ENCODE assay signal across 14 cellular contexts in genomic region chr6:91167846-91168245, GRCh38.
DNase-seq lines count a peak whose midpoint lies in the region; ATAC-seq and TF ChIP-seq lines count a peak whose summit lies in the region.
"Had no signal": no experiment of that assay in that cellular context is flagged by ENCODE, and none has a peak within 500 bp of the region (broad histone marks: within the 10 kb centered on the region; RNA-seq: fewer than 3 reads in every experiment).

No MANE protein-coding gene starts in this region.

- 61% methylated on average over 2 of the region's 3 CpGs for WGBS in mesenchymal stem cell

- H2BK12ac ChIP-seq in mesenchymal stem cell (ENCODE audit: low read length in 2 of 2): no peak overlapping the region

- H3K36me3 ChIP-seq in BE2C: no peaks in the 10 kb centered on the region
- H3K36me3 ChIP-seq in HEK293 (ENCODE audit: control insufficient read depth in 2 of 2, insufficient read depth in 1 of 2, low read length in 2 of 2): no peaks in the 10 kb centered on the region
- H3K36me3 ChIP-seq in WERI-Rb-1: no peaks in the 10 kb centered on the region
- H3K36me3 ChIP-seq in mesenchymal stem cell (ENCODE audit: control insufficient read depth in 1 of 2, insufficient read depth in 2 of 2, low read depth in 1 of 2, low read length in 2 of 2): no peaks in the 10 kb centered on the region
- H3K36me3 ChIP-seq: right atrium auricular region, SJSA1 had no signal

- no peak overlapping the region for H3K23ac ChIP-seq in mesenchymal stem cell (ENCODE audit: low read length in 2 of 2)

- no peak overlapping the region for H2AFZ ChIP-seq in mesenchymal stem cell (ENCODE audit: low read depth, low read length)

- POLR2A ChIA-PET in HEK293 (lab: Yijun Ruan, JAX): no interaction called here

- H3K27me3 ChIP-seq in BE2C: peaks cover 20% of the 10 kb centered on the region
- no peaks in the 10 kb centered on the region for H3K27me3 ChIP-seq in WERI-Rb-1 (ENCODE audit: insufficient read depth, low read depth, severe bottlenecking)
- no peaks in the 10 kb centered on the region for H3K27me3 ChIP-seq in mesenchymal stem cell (ENCODE audit: control insufficient read depth in 1 of 2, insufficient read depth in 1 of 2, low read length in 2 of 2)
- H3K27me3 ChIP-seq: right atrium auricular region, SJSA1 had no signal

- H2BK5ac ChIP-seq in mesenchymal stem cell (ENCODE audit: low read depth, low read length, poor library complexity, severe bottlenecking): no peak overlapping the region

- H3K14ac ChIP-seq in mesenchymal stem cell (ENCODE audit: low read length in 2 of 2): no peak overlapping the region

- DNase-seq in BE2C: no peak
- no peak for DNase-seq in WERI-Rb-1
- DNase-seq in mesenchymal stem cell: peak; percentile 5
- DNase-seq in mesenteric fat pad (ENCODE audit: low spot score): no peak
- DNase-seq: activated CD4-positive, CD25-positive, alpha-beta regulatory T cell; cortex of kidney; IMR-90; NCI-H1417 treated with DMSO at 0.1 percent for 48 hours had no signal

- CTCF ChIA-PET in HEK293 (lab: Yijun Ruan, JAX): interaction anchor here (0.6 to 1.2 kb wide), 3 partner anchors 9 to 303 kb away, joined by 3 to 5 read pairs (median 4); no protein-coding TSS in a partner anchor

- H3K27ac ChIP-seq in HEK293 (ENCODE audit: extremely low read depth, low read depth, low read length): no peak overlapping the region
- no peak overlapping the region for H3K27ac ChIP-seq in WERI-Rb-1
- H3K27ac ChIP-seq in mesenchymal stem cell (ENCODE audit: low read length, poor library complexity, severe bottlenecking): no peak overlapping the region
- H3K27ac ChIP-seq: right atrium auricular region, SJSA1 had no signal

- no peaks in the 10 kb centered on the region for H3K79me1 ChIP-seq in mesenchymal stem cell (replicated peaks; ENCODE audit: low read length, poor library complexity, severe bottlenecking)

- H3K9me3 ChIP-seq in BE2C (no peaks in the 10 kb centered on the region), HEK293 (ENCODE audit: control insufficient read depth, insufficient read depth, low read depth, low read length) (no peaks in the 10 kb centered on the region), WERI-Rb-1 (ENCODE audit: severe bottlenecking) (no peaks in the 10 kb centered on the region), mesenchymal stem cell (ENCODE audit: control insufficient read depth, low read length) (no peaks in the 10 kb centered on the region)
- H3K9me3 ChIP-seq: right atrium auricular region, SJSA1 had no signal

- no peak overlapping the region for H3K9ac ChIP-seq in mesenchymal stem cell (ENCODE audit: low read length)

- no peak overlapping the region for H2AK5ac ChIP-seq in mesenchymal stem cell (ENCODE audit: low read length, severe bottlenecking)

- no peaks in the 10 kb centered on the region for H3K4me1 ChIP-seq in BE2C
- no peaks in the 10 kb centered on the region for H3K4me1 ChIP-seq in HEK293 (ENCODE audit: control insufficient read depth, insufficient read depth, low read length)
- H3K4me1 ChIP-seq in mesenchymal stem cell (ENCODE audit: control insufficient read depth, insufficient read depth, low read depth, low read length): peaks cover 2% of the 10 kb centered on the region
- H3K4me1 ChIP-seq: right atrium auricular region, SJSA1 had no signal

- TF ChIP-seq CTCF in BE2C (IDR thresholded peaks at IDR 0.05; ENCODE audit: low read depth, low read length) (peak; percentile 34; the same call in 1 of the 2 replicates), HEK293 (tag by site-specific recombination; IDR thresholded peaks at IDR 0.05) (0 out of 2 replicates have a peak, but pooled peaks have one; percentile 18), WERI-Rb-1 (IDR thresholded peaks at IDR 0.05; ENCODE audit: low read depth, low read length) (peak; percentile 39)

- no peak overlapping the region for H3K18ac ChIP-seq in mesenchymal stem cell (ENCODE audit: low read depth in 1 of 2, low read length in 2 of 2)

- H3K4me3 ChIP-seq in BE2C (ENCODE audit: low read depth, low read length): no peak overlapping the region
- no peak overlapping the region for H3K4me3 ChIP-seq in HEK293 (ENCODE audit: low read depth, low read length)
- no peak overlapping the region for H3K4me3 ChIP-seq in WERI-Rb-1 (ENCODE audit: low read depth, low read length)
- H3K4me3 ChIP-seq in mesenchymal stem cell (ENCODE audit: insufficient read depth in 1 of 2, low read depth in 1 of 2, low read length in 2 of 2): no peak overlapping the region
- H3K4me3 ChIP-seq: right atrium auricular region, SJSA1 had no signal

- no peak overlapping the region for H4K8ac ChIP-seq in mesenchymal stem cell (ENCODE audit: low read length)

- ATAC-seq in HG03565 (IDR thresholded peaks at IDR 0.05; ENCODE audit: unreplicated experiment) (no peak), HG02852 (IDR thresholded peaks at IDR 0.05; ENCODE audit: unreplicated experiment) (no peak), GM19023 (IDR thresholded peaks at IDR 0.05; ENCODE audit: unreplicated experiment) (no peak)

- no peak overlapping the region for H3K4me2 ChIP-seq in mesenchymal stem cell (ENCODE audit: low read length, poor library complexity, severe bottlenecking)

- no peak overlapping the region for H4K91ac ChIP-seq in mesenchymal stem cell (ENCODE audit: low read length)

- no peak overlapping the region for H2BK120ac ChIP-seq in mesenchymal stem cell (ENCODE audit: low read depth, low read length)

- H2BK15ac ChIP-seq in mesenchymal stem cell (ENCODE audit: low read depth, poor library complexity, severe bottlenecking): no peak overlapping the region

- no peak overlapping the region for H3K4ac ChIP-seq in mesenchymal stem cell (ENCODE audit: low read depth in 1 of 2, low read length in 2 of 2)

TF ChIP-seq in HEK293, 187 proteins besides CTCF, POLR2A, EP300 and RAD21 (continues in another document):
- TF ChIP-seq ZNF544 (tag by site-specific recombination; IDR thresholded peaks at IDR 0.05) (no peak), ZNF211 (tag by site-specific recombination; IDR thresholded peaks at IDR 0.05; ENCODE audit: low read depth) (no peak), ZNF292 (tag by site-specific recombination; IDR thresholded peaks at IDR 0.05; ENCODE audit: borderline replicate concordance, low read depth) (no peak), KLF10 (tag by site-specific recombination; IDR thresholded peaks at IDR 0.05) (no peak), ZNF626 (tag by site-specific recombination; IDR thresholded peaks at IDR 0.05) (no peak), ZNF610 (tag by site-specific recombination; IDR thresholded peaks at IDR 0.05; ENCODE audit: borderline replicate concordance) (no peak), ZNF449 (tag by site-specific recombination; IDR thresholded peaks at IDR 0.05) (no peak), ZNF560 (tag by site-specific recombination; IDR thresholded peaks at IDR 0.05; ENCODE audit: borderline replicate concordance) (no peak), ATF2 (tag by site-specific recombination; IDR thresholded peaks at IDR 0.05; ENCODE audit: low read depth) (no peak), ZNF169 (tag by site-specific recombination; IDR thresholded peaks at IDR 0.05) (no peak), ZNF366 (tag by site-specific recombination; conservative IDR thresholded peaks at IDR 0.05) (no peak), HIC1 (tag by site-specific recombination; IDR thresholded peaks at IDR 0.05) (no peak), ZNF76 (tag by site-specific recombination; IDR thresholded peaks at IDR 0.05; ENCODE audit: borderline replicate concordance, low read depth) (no peak), ZSCAN30 (tag by site-specific recombination; IDR thresholded peaks at IDR 0.05) (no peak), ZFP37 (tag by site-specific recombination; IDR thresholded peaks at IDR 0.05) (no peak), ZNF10 (tag by site-specific recombination; IDR thresholded peaks at IDR 0.05) (no peak), ZNF670 (tag by site-specific recombination; IDR thresholded peaks at IDR 0.05; ENCODE audit: low read depth) (no peak)
